18 cellular contexts compared by ENCODE assay signal in genomic region chr14:92288994-92289393, GRCh38. TPM values are rescaled to one million over a fixed set of nuclear protein-coding genes. Genes with fewer than 3 reads are reported as not detected.
DNase-seq lines count a peak whose midpoint lies in the region; ATAC-seq and TF ChIP-seq lines count a peak whose summit lies in the region.
"Had no signal": no experiment of that assay in that cellular context is flagged by ENCODE, and none has a peak within 500 bp of the region (broad histone marks: within the 10 kb centered on the region; RNA-seq: fewer than 3 reads in every experiment).

No MANE protein-coding gene starts in this region.

- no peaks in the 10 kb centered on the region for H3K36me3 Mint-ChIP-seq in neural progenitor cell
- H3K36me3 Mint-ChIP-seq: CD8-positive, alpha-beta T cell had no signal

- H3K4me1 Mint-ChIP-seq in neural progenitor cell: no peaks in the 10 kb centered on the region
- H3K4me1 Mint-ChIP-seq: B cell had no signal

- no peaks in the 10 kb centered on the region for H3K79me2 ChIP-seq in hepatocyte
- no peaks in the 10 kb centered on the region for H3K79me2 ChIP-seq in neural progenitor cell (ENCODE audit: low read depth)

- H3K9me3 ChIP-seq in HEK293 (ENCODE audit: control insufficient read depth, insufficient read depth, low read depth, low read length) (no peaks in the 10 kb centered on the region), hepatocyte (ENCODE audit: low read depth) (no peaks in the 10 kb centered on the region), neural progenitor cell (ENCODE audit: low read depth) (no peaks in the 10 kb centered on the region)
- H3K9me3 ChIP-seq: BLaER1 treated with 17β-estradiol and CSF1 and Interleukin-3, amounts not matched to agents 10 nM and 100 nM; Caco-2 had no signal

- 56% methylated on average over 7 of the region's 7 CpGs for WGBS in hepatocyte (ENCODE audit: low lambda C conversion rate, missing lambda C conversion rate)

- no peaks in the 10 kb centered on the region for H3F3A ChIP-seq in neural progenitor cell (ENCODE audit: low read depth)

- H3K27ac Mint-ChIP-seq in neural progenitor cell: peak overlapping the region; percentile 43
- H3K27ac Mint-ChIP-seq: B cell; CD4-positive, alpha-beta T cell; CD8-positive, alpha-beta T cell had no signal

- POLR2A ChIA-PET in HEK293 (lab: Yijun Ruan, JAX): no interaction called here

- no peak overlapping the region for H3K9ac ChIP-seq in neural progenitor cell
- H3K9ac ChIP-seq: BLaER1 treated with 17β-estradiol and CSF1 and Interleukin-3, amounts not matched to agents 10 nM and 100 nM had no signal

- H3K4me3 ChIP-seq in HEK293 (ENCODE audit: low read depth, low read length) (no peak overlapping the region), hepatocyte (no peak overlapping the region), neural progenitor cell (no peak overlapping the region)
- H3K4me3 ChIP-seq: BLaER1 treated with 17β-estradiol and CSF1 and Interleukin-3, amounts not matched to agents 10 nM and 100 nM had no signal

- CTCF ChIA-PET in HEK293 (lab: Yijun Ruan, JAX): no interaction called here

- H2AFZ ChIP-seq in hepatocyte: no peak overlapping the region
- H2AFZ ChIP-seq in neural progenitor cell (replicated peaks): no peak overlapping the region

- H3K4me1 ChIP-seq in HEK293 (ENCODE audit: control insufficient read depth, insufficient read depth, low read length): no peaks in the 10 kb centered on the region
- no peaks in the 10 kb centered on the region for H3K4me1 ChIP-seq in hepatocyte (ENCODE audit: insufficient read depth)
- H3K4me1 ChIP-seq in neural progenitor cell: no peaks in the 10 kb centered on the region
- H3K4me1 ChIP-seq: BLaER1 treated with 17β-estradiol and CSF1 and Interleukin-3, amounts not matched to agents 10 nM and 100 nM; Caco-2 had no signal

- no peak overlapping the region for H3K4me3 Mint-ChIP-seq in neural progenitor cell
- H3K4me3 Mint-ChIP-seq: B cell; CD4-positive, alpha-beta T cell; CD8-positive, alpha-beta T cell had no signal

- H3K4me2 ChIP-seq in hepatocyte (no peak overlapping the region), neural progenitor cell (no peak overlapping the region)
- H3K4me2 ChIP-seq: BLaER1 treated with 17β-estradiol and CSF1 and Interleukin-3, amounts not matched to agents 10 nM and 100 nM had no signal

- H4K20me1 ChIP-seq in hepatocyte (ENCODE audit: insufficient read depth, poor library complexity, severe bottlenecking) (no peaks in the 10 kb centered on the region), neural progenitor cell (ENCODE audit: low read depth) (no peaks in the 10 kb centered on the region)
- H4K20me1 ChIP-seq: BLaER1 treated with 17β-estradiol and CSF1 and Interleukin-3, amounts not matched to agents 10 nM and 100 nM had no signal

- H3K36me3 ChIP-seq in HEK293 (ENCODE audit: control insufficient read depth in 2 of 2, insufficient read depth in 1 of 2, low read length in 2 of 2) (no peaks in the 10 kb centered on the region), hepatocyte (replicated peaks; ENCODE audit: insufficient read depth, low read depth) (no peaks in the 10 kb centered on the region), neural progenitor cell (no peaks in the 10 kb centered on the region)
- H3K36me3 ChIP-seq: BLaER1 treated with 17β-estradiol and CSF1 and Interleukin-3, amounts not matched to agents 10 nM and 100 nM had no signal

- H3K9me3 Mint-ChIP-seq in neural progenitor cell: no peaks in the 10 kb centered on the region
- H3K9me3 Mint-ChIP-seq: CD4-positive, alpha-beta T cell; CD8-positive, alpha-beta T cell had no signal

- DNase-seq in hepatocyte (ENCODE audit: low spot score) (peak; percentile 27), neural progenitor cell (ENCODE audit: low spot score) (no peak)
- DNase-seq: 8988T; ACHN; Caco-2; Calu3; CD4-positive, alpha-beta T cell; CD8-positive, alpha-beta T cell; DMS79 treated with DMSO at 0.1 percent for 48 hours; GF-D8 had no signal

- peaks cover 16% of the 10 kb centered on the region for H3K27me3 ChIP-seq in hepatocyte
- H3K27me3 ChIP-seq in neural progenitor cell: peaks cover 3% of the 10 kb centered on the region
- H3K27me3 ChIP-seq: BLaER1 treated with 17β-estradiol and CSF1 and Interleukin-3, amounts not matched to agents 10 nM and 100 nM had no signal

- TF ChIP-seq CTCF in HEK293 (tag by site-specific recombination; IDR thresholded peaks at IDR 0.05): no peak
- no peak for TF ChIP-seq CTCF in hepatocyte (IDR thresholded peaks at IDR 0.05; ENCODE audit: poor library complexity)
- TF ChIP-seq CTCF in neural progenitor cell (IDR thresholded peaks at IDR 0.05): no peak

- H3K9me2 ChIP-seq in hepatocyte (replicated peaks; ENCODE audit: insufficient read depth): no peaks in the 10 kb centered on the region

- no peak overlapping the region for H3K27ac ChIP-seq in HEK293 (ENCODE audit: extremely low read depth, low read depth, low read length)
- peak overlapping the region; percentile 46 for H3K27ac ChIP-seq in hepatocyte
- H3K27ac ChIP-seq in neural progenitor cell: no peak overlapping the region
- H3K27ac ChIP-seq: BLaER1 treated with 17β-estradiol and CSF1 and Interleukin-3, amounts not matched to agents 10 nM and 100 nM; C4-2B had no signal

- ATAC-seq in GM21737 (IDR thresholded peaks at IDR 0.05; ENCODE audit: unreplicated experiment) (no peak), GM18858 (IDR thresholded peaks at IDR 0.05; ENCODE audit: unreplicated experiment) (no peak)
- ATAC-seq: CD8-positive, alpha-beta T cell had no signal

- H3K27me3 Mint-ChIP-seq in neural progenitor cell (ENCODE audit: insufficient read depth, low read depth): no peaks in the 10 kb centered on the region
- H3K27me3 Mint-ChIP-seq: CD4-positive, alpha-beta T cell had no signal

TF ChIP-seq in HEK293, 187 proteins besides CTCF, POLR2A, EP300 and RAD21:
- TF ChIP-seq ZNF610 (tag by site-specific recombination; IDR thresholded peaks at IDR 0.05; ENCODE audit: borderline replicate concordance) (no peak), ZFHX2 (tag by site-specific recombination; conservative IDR thresholded peaks at IDR 0.05) (peak; percentile 71), ZNF132 (tag by site-specific recombination; IDR thresholded peaks at IDR 0.05; ENCODE audit: borderline replicate concordance) (no peak), EGR2 (tag by site-specific recombination; IDR thresholded peaks at IDR 0.05; ENCODE audit: low read depth) (peak; percentile 72)

RNA-seq across cellular contexts. Expression of gene SLC24A4, which starts 34.0 kb away (rescaled TPM):
- total RNA-seq in hepatocyte (0.28 and 0.50 TPM in 2 replicates), neural progenitor cell (ENCODE audit: low replicate concordance) (0.15 and 0.73 TPM in 2 replicates)
- polyA plus RNA-seq in hepatocyte: 0.46 TPM in 1 of 2 replicates, not detected in the other
- total RNA-seq: B cell, Caco-2, Calu3 had no signal
- polyA plus RNA-seq: AG04450, BJ had no signal
